In genomic region chr13:43652751-43653150, GRCh38 we compare ENCODE assay signal across 24 cellular contexts.
"Had no signal": no experiment of that assay in that cellular context is flagged by ENCODE, and none has a peak within 500 bp of the region (broad histone marks: within the 10 kb centered on the region; RNA-seq: fewer than 3 reads in every experiment).

No MANE protein-coding gene starts in this region.

- DNase-seq: activated CD4-positive, alpha-beta T cell treated with anti-CD3 and anti-CD28 coated beads for 36 hours; activated CD8-positive, alpha-beta memory T cell treated with anti-CD3 and anti-CD28 coated beads, Interleukin-2, amount 50 U/mL, for 48 hours; activated CD8-positive, alpha-beta T cell treated with anti-CD3 and anti-CD28 coated beads for 36 hours; activated naive CD4-positive, alpha-beta T cell treated with anti-CD3 and anti-CD28 coated beads, Interleukin-2, amount 50 U/mL, for 16 hours; activated naive CD8-positive, alpha-beta T cell treated with anti-CD3 and anti-CD28 coated beads, Interleukin-2, amount 10 ng/mL, durations not matched to agents 7 days and 5 days; activated T-cell treated with anti-CD3 and anti-CD28 coated beads, Interleukin-2, amount 50 U/mL, for 1 hour; adrenal gland; anterior cingulate cortex; caudate nucleus; colonic mucosa; KG1; NCI-H1092; NCI-H1417 treated with DMSO at 0.1 percent for 48 hours; NCI-H1694; NCI-H2029; NCI-H345; NCI-H510A; NK-92 treated with Interleukin-12 subunit alpha and Interleukin-12 subunit beta, amount 100 ng/mL, for 24 hours; OCI-M1; RPMI8226; SK-N-SH; T-helper 1 cell had no signal

- H3K4me3 Mint-ChIP-seq: activated CD4-positive, alpha-beta T cell treated with anti-CD3 and anti-CD28 coated beads for 36 hours; activated CD8-positive, alpha-beta T cell treated with anti-CD3 and anti-CD28 coated beads for 36 hours; activated naive CD8-positive, alpha-beta T cell treated with anti-CD3 and anti-CD28 coated beads, Interleukin-2, amount 10 ng/mL, durations not matched to agents 7 days and 5 days had no signal

- H3K4me1 ChIP-seq: adrenal gland, breast epithelium, colonic mucosa had no signal

- H3K4me2 ChIP-seq: SK-N-SH had no signal

- H3K9me3 ChIP-seq: adrenal gland, breast epithelium, colonic mucosa, SK-N-SH had no signal

- H3K36me3 Mint-ChIP-seq: activated naive CD8-positive, alpha-beta T cell treated with anti-CD3 and anti-CD28 coated beads, Interleukin-2, amount 10 ng/mL, durations not matched to agents 7 days and 5 days had no signal

- H3K4me1 Mint-ChIP-seq: activated CD4-positive, alpha-beta T cell treated with anti-CD3 and anti-CD28 coated beads for 36 hours; activated naive CD8-positive, alpha-beta T cell treated with anti-CD3 and anti-CD28 coated beads, Interleukin-2, amount 10 ng/mL, durations not matched to agents 7 days and 5 days had no signal

- H3K9me3 Mint-ChIP-seq: activated CD8-positive, alpha-beta T cell treated with anti-CD3 and anti-CD28 coated beads for 36 hours; activated naive CD8-positive, alpha-beta T cell treated with anti-CD3 and anti-CD28 coated beads, Interleukin-2, amount 10 ng/mL, durations not matched to agents 7 days and 5 days had no signal

- H3K27ac Mint-ChIP-seq: activated CD4-positive, alpha-beta T cell treated with anti-CD3 and anti-CD28 coated beads for 36 hours; activated CD8-positive, alpha-beta T cell treated with anti-CD3 and anti-CD28 coated beads for 36 hours; activated naive CD8-positive, alpha-beta T cell treated with anti-CD3 and anti-CD28 coated beads, Interleukin-2, amount 10 ng/mL, durations not matched to agents 7 days and 5 days had no signal

- H3K36me3 ChIP-seq: adrenal gland, breast epithelium, colonic mucosa had no signal

- H3K9me2 ChIP-seq: SK-N-SH had no signal

- H3K27ac ChIP-seq: adrenal gland, breast epithelium, colonic mucosa, VCaP had no signal

- H3K4me3 ChIP-seq: adrenal gland, breast epithelium, colonic mucosa had no signal

- H3K27me3 ChIP-seq: adrenal gland, breast epithelium, colonic mucosa had no signal

- H3K9ac ChIP-seq: SK-N-SH had no signal
